Comparison of ENCODE assay signal across 1 cellular context in the genomic region with DNA sequence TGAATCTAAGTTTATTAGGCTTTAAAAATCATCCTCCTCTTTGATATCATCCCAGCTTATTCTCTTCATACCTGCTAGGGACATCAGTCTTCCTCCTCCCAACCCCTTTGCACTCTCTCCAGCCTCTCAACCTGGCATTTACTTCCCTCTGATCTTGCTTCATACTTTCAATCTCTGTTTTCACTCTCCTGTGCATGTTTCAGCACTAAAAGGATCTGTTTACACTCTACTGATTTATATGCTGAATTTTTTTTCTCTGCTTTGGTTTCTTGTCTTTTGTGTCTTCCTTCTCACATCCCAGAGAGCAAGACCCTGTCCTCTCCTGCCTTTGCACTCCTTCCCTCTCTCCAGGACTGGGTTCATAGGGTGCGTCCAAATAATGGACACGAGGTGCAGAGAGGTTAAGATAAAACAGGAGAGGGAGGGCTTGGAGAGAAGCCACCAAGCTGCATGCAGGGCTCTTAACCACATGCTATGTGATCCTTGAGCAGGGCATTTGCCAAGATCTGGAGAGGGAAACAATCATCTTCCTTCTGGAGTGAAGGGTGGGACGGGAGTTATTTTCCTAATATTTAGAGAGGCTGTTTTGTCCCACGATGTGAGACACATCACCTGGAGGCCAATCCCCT.
TF ChIP-seq lines count a peak whose summit lies in the region.

No MANE protein-coding gene starts in this region.

TF ChIP-seq in GM12878, 131 proteins besides CTCF, POLR2A, EP300 and RAD21 (continued from another document):
- TF ChIP-seq, protein P1, sequence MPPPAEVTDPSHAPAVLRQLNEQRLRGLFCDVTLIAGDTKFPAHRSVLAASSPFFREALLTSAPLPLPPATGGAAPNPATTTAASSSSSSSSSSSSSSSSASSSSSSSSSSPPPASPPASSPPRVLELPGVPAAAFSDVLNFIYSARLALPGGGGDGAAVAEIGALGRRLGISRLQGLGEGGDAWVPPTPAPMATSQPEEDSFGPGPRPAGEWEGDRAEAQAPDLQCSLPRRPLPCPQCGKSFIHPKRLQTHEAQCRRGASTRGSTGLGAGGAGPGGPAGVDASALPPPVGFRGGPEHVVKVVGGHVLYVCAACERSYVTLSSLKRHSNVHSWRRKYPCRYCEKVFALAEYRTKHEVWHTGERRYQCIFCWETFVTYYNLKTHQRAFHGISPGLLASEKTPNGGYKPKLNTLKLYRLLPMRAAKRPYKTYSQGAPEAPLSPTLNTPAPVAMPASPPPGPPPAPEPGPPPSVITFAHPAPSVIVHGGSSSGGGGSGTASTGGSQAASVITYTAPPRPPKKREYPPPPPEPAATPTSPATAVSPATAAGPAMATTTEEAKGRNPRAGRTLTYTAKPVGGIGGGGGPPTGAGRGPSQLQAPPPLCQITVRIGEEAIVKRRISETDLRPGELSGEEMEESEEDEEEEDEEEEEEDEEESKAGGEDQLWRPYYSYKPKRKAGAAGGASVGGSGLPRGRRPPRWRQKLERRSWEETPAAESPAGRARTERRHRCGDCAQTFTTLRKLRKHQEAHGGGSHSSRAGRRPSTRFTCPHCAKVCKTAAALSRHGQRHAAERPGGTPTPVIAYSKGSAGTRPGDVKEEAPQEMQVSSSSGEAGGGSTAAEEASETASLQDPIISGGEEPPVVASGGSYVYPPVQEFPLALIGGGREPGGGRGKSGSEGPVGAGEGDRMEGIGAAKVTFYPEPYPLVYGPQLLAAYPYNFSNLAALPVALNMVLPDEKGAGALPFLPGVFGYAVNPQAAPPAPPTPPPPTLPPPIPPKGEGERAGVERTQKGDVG (CRISPR knock-in tag; IDR thresholded peaks at IDR 0.05), result no peak
- TF ChIP-seq RELA (IDR thresholded peaks at IDR 0.05; ENCODE audit: borderline replicate concordance, partially characterized antibody) (no peak), ZZZ3 (IDR thresholded peaks at IDR 0.05; ENCODE audit: control insufficient read depth, insufficient read length, low read depth) (no peak), ETV6 (conservative IDR thresholded peaks at IDR 0.05 in 1 of 2, IDR thresholded peaks at IDR 0.05 in 1 of 2; ENCODE audit: borderline replicate concordance in 1 of 2, low read depth in 1 of 2) (no peak), RUNX3 (IDR thresholded peaks at IDR 0.05; ENCODE audit: low read length) (peak; percentile 13; the same call in 1 of the 2 replicates), MYC (IDR thresholded peaks at IDR 0.05; ENCODE audit: insufficient read depth, insufficient read length, insufficient replicate concordance, low read length, severe bottlenecking) (no peak)
- TF ChIP-seq, protein P2, sequence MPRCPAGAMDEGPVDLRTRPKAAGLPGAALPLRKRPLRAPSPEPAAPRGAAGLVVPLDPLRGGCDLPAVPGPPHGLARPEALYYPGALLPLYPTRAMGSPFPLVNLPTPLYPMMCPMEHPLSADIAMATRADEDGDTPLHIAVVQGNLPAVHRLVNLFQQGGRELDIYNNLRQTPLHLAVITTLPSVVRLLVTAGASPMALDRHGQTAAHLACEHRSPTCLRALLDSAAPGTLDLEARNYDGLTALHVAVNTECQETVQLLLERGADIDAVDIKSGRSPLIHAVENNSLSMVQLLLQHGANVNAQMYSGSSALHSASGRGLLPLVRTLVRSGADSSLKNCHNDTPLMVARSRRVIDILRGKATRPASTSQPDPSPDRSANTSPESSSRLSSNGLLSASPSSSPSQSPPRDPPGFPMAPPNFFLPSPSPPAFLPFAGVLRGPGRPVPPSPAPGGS (IDR thresholded peaks at IDR 0.05; ENCODE audit: borderline replicate concordance, insufficient read depth, low read depth, low read length, poor library complexity, severe bottlenecking), result no peak
- TF ChIP-seq, protein P3, sequence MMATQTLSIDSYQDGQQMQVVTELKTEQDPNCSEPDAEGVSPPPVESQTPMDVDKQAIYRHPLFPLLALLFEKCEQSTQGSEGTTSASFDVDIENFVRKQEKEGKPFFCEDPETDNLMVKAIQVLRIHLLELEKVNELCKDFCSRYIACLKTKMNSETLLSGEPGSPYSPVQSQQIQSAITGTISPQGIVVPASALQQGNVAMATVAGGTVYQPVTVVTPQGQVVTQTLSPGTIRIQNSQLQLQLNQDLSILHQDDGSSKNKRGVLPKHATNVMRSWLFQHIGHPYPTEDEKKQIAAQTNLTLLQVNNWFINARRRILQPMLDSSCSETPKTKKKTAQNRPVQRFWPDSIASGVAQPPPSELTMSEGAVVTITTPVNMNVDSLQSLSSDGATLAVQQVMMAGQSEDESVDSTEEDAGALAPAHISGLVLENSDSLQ (IDR thresholded peaks at IDR 0.05), result no peak
- TF ChIP-seq, protein P4, sequence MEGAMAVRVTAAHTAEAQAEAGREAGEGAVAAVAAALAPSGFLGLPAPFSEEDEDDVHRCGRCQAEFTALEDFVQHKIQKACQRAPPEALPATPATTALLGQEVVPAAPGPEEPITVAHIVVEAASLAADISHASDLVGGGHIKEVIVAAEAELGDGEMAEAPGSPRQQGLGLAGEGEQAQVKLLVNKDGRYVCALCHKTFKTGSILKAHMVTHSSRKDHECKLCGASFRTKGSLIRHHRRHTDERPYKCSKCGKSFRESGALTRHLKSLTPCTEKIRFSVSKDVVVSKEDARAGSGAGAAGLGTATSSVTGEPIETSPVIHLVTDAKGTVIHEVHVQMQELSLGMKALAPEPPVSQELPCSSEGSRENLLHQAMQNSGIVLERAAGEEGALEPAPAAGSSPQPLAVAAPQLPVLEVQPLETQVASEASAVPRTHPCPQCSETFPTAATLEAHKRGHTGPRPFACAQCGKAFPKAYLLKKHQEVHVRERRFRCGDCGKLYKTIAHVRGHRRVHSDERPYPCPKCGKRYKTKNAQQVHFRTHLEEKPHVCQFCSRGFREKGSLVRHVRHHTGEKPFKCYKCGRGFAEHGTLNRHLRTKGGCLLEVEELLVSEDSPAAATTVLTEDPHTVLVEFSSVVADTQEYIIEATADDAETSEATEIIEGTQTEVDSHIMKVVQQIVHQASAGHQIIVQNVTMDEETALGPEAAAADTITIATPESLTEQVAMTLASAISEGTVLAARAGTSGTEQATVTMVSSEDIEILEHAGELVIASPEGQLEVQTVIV (IDR thresholded peaks at IDR 0.05; ENCODE audit: borderline replicate concordance, partially characterized antibody), result no peak
- TF ChIP-seq, protein P5, sequence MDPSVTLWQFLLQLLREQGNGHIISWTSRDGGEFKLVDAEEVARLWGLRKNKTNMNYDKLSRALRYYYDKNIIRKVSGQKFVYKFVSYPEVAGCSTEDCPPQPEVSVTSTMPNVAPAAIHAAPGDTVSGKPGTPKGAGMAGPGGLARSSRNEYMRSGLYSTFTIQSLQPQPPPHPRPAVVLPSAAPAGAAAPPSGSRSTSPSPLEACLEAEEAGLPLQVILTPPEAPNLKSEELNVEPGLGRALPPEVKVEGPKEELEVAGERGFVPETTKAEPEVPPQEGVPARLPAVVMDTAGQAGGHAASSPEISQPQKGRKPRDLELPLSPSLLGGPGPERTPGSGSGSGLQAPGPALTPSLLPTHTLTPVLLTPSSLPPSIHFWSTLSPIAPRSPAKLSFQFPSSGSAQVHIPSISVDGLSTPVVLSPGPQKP (IDR thresholded peaks at IDR 0.05; ENCODE audit: low read depth, low read length), result no peak
- TF ChIP-seq, protein P6, sequence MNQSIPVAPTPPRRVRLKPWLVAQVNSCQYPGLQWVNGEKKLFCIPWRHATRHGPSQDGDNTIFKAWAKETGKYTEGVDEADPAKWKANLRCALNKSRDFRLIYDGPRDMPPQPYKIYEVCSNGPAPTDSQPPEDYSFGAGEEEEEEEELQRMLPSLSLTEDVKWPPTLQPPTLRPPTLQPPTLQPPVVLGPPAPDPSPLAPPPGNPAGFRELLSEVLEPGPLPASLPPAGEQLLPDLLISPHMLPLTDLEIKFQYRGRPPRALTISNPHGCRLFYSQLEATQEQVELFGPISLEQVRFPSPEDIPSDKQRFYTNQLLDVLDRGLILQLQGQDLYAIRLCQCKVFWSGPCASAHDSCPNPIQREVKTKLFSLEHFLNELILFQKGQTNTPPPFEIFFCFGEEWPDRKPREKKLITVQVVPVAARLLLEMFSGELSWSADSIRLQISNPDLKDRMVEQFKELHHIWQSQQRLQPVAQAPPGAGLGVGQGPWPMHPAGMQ (IDR thresholded peaks at IDR 0.05; ENCODE audit: borderline replicate concordance), result no peak
